ENCODE assay signal across 26 cellular contexts in genomic region chr6:78746457-78746856, GRCh38.
DNase-seq lines count a peak whose midpoint lies in the region; ATAC-seq, FAIRE-seq and TF ChIP-seq lines count a peak whose summit lies in the region.
"Had no signal": no experiment of that assay in that cellular context is flagged by ENCODE, and none has a peak within 500 bp of the region (broad histone marks: within the 10 kb centered on the region; RNA-seq: fewer than 3 reads in every experiment).

No MANE protein-coding gene starts in this region.

- no peaks in the 10 kb centered on the region for H3K79me2 ChIP-seq in astrocyte (ENCODE audit: insufficient read depth, low read length)
- H3K79me2 ChIP-seq: parathyroid adenoma had no signal

- H3K27ac Mint-ChIP-seq in HFFc6 (peak overlapping the region; percentile 72), astrocyte (ENCODE audit: unreplicated experiment) (no peak overlapping the region)
- H3K27ac Mint-ChIP-seq: activated CD4-positive, alpha-beta T cell treated with anti-CD3 and anti-CD28 coated beads, Interleukin-2, amount 10 ng/mL, durations not matched to agents 7 days and 5 days; activated naive CD4-positive, alpha-beta T cell treated with anti-CD3 and anti-CD28 coated beads, Interleukin-2, amount 10 ng/mL, durations not matched to agents 7 days and 5 days; activated T-helper 1 cell treated with anti-CD3 and anti-CD28 coated beads, Interleukin-12 subunit alpha, Interleukin-12 subunit beta, Interleukin-2, Interleukin-4 antibody, amounts not matched to agents 30 ng/mL and 10 ng/mL and 1 ng/mL, durations not matched to agents 14 hours and 24 hours and 36 hours; dendritic cell treated with granulocyte-macrophage colony-stimulating factor and Interleukin-4, amounts not matched to agents 40 ng/mL and 50 ng/mL, for 4 days had no signal

- H3K27me3 Mint-ChIP-seq in HFFc6 (ENCODE audit: insufficient read depth) (no peaks in the 10 kb centered on the region; the same call in none of the 2 replicates), astrocyte (ENCODE audit: low read depth, unreplicated experiment) (no peaks in the 10 kb centered on the region)
- H3K27me3 Mint-ChIP-seq: activated CD4-positive, alpha-beta T cell treated with anti-CD3 and anti-CD28 coated beads, Interleukin-2, amount 10 ng/mL, durations not matched to agents 7 days and 5 days; activated naive CD4-positive, alpha-beta T cell treated with anti-CD3 and anti-CD28 coated beads, Interleukin-2, amount 10 ng/mL, durations not matched to agents 7 days and 5 days; dendritic cell treated with granulocyte-macrophage colony-stimulating factor and Interleukin-4, amounts not matched to agents 40 ng/mL and 50 ng/mL, for 4 days had no signal

- peak; percentile 32 for FAIRE-seq in astrocyte (lab: Jason Lieb, UNC)
- FAIRE-seq: D721Med, endometrium, GM19239, HTR-8/SVneo, keratinocyte had no signal

- H3K27ac ChIP-seq in astrocyte (ENCODE audit: low read depth, low read length) (no peak overlapping the region), tibial artery (no peak overlapping the region), spleen (no peak overlapping the region)
- H3K27ac ChIP-seq: gastrocnemius medialis, parathyroid adenoma, WERI-Rb-1 had no signal

- H3K4me2 ChIP-seq in astrocyte (ENCODE audit: low read length): peak overlapping the region; percentile 29

- H3K4me3 ChIP-seq in AG04449 (ENCODE audit: low read depth, low read length) (no peak overlapping the region), astrocyte (ENCODE audit: insufficient read depth, low read depth, low read length) (no peak overlapping the region), tibial artery (no peak overlapping the region), spleen (no peak overlapping the region)
- H3K4me3 ChIP-seq: gastrocnemius medialis had no signal

- no peak for TF ChIP-seq POLR2A in spleen (IDR thresholded peaks at IDR 0.05)

- 77 to 93% (median 82%) methylated on average over 2 of the region's 2 CpGs for WGBS in spleen, 5 donors

- CTCF ChIA-PET in AG04449 (lab: Yijun Ruan, JAX): no interaction called here

- H3K36me3 Mint-ChIP-seq in HFFc6 (ENCODE audit: low read depth): peaks cover 10% of the 10 kb centered on the region; the same call in 1 of the 2 replicates
- no peaks in the 10 kb centered on the region for H3K36me3 Mint-ChIP-seq in astrocyte (ENCODE audit: low read depth, unreplicated experiment)
- H3K36me3 Mint-ChIP-seq: activated naive CD4-positive, alpha-beta T cell treated with anti-CD3 and anti-CD28 coated beads, Interleukin-2, amount 10 ng/mL, durations not matched to agents 7 days and 5 days had no signal

- TF ChIP-seq CTCF in AG04449 (IDR thresholded peaks at IDR 0.05; ENCODE audit: insufficient read depth, low read length, missing control alignments): no peak
- no peak for TF ChIP-seq CTCF in HFFc6 (IDR thresholded peaks at IDR 0.05)
- no peak for TF ChIP-seq CTCF in astrocyte (IDR thresholded peaks at IDR 0.05; ENCODE audit: insufficient read depth, low read depth, low read length)
- TF ChIP-seq CTCF in tibial artery (IDR thresholded peaks at IDR 0.05): no peak
- no peak for TF ChIP-seq CTCF in spleen (IDR thresholded peaks at IDR 0.05 in 8 of 11, conservative IDR thresholded peaks at IDR 0.05 in 3 of 11)

- H3K27me3 ChIP-seq in astrocyte (ENCODE audit: insufficient read depth, low read length) (no peaks in the 10 kb centered on the region), tibial artery (no peaks in the 10 kb centered on the region), spleen (replicated peaks in 1 of 7) (no peaks in the 10 kb centered on the region)
- H3K27me3 ChIP-seq: gastrocnemius medialis had no signal

- ATAC-seq in GM19351 (IDR thresholded peaks at IDR 0.05; ENCODE audit: unreplicated experiment): no peak
- ATAC-seq: gastrocnemius medialis; right cardiac atrium; stimulated activated naive CD8-positive, alpha-beta T cell treated with anti-CD3 and anti-CD28 coated beads, Interleukin-15, Interleukin-2, amounts not matched to agents 100 U/mL and 50 U/mL, for 24 hours had no signal

- no peaks in the 10 kb centered on the region for H4K20me1 ChIP-seq in astrocyte (ENCODE audit: insufficient read depth, low read length)

- intact Hi-C loops in tibial artery (cut with DNase I; ENCODE audit: low total_unique reads) (no loop called here), spleen (cut with DNase I; ENCODE audit: low total_unique reads) (no loop called here)

- H3K9me3 ChIP-seq in astrocyte (ENCODE audit: insufficient read depth, low read depth, low read length): no peaks in the 10 kb centered on the region
- peaks cover 3 to 19% (median 8%) of the 10 kb centered on the region in 3 donors for H3K9me3 ChIP-seq in tibial artery
- H3K9me3 ChIP-seq in spleen: peaks cover 16 to 72% (median 59%) of the 10 kb centered on the region in 8 donors

- H3K4me3 Mint-ChIP-seq in HFFc6 (peak overlapping the region; percentile 57; the same call in 1 of the 2 replicates), astrocyte (ENCODE audit: unreplicated experiment) (no peak overlapping the region)
- H3K4me3 Mint-ChIP-seq: activated CD4-positive, alpha-beta T cell treated with anti-CD3 and anti-CD28 coated beads, Interleukin-2, amount 10 ng/mL, durations not matched to agents 7 days and 5 days; activated naive CD4-positive, alpha-beta T cell treated with anti-CD3 and anti-CD28 coated beads, Interleukin-2, amount 10 ng/mL, durations not matched to agents 7 days and 5 days; activated T-helper 1 cell treated with anti-CD3 and anti-CD28 coated beads, Interleukin-12 subunit alpha, Interleukin-12 subunit beta, Interleukin-2, Interleukin-4 antibody, amounts not matched to agents 30 ng/mL and 10 ng/mL and 1 ng/mL, durations not matched to agents 14 hours and 24 hours and 36 hours; dendritic cell treated with granulocyte-macrophage colony-stimulating factor and Interleukin-4, amounts not matched to agents 40 ng/mL and 50 ng/mL, for 4 days had no signal

- H3K4me1 Mint-ChIP-seq in HFFc6 (ENCODE audit: low read depth): peaks cover 30% of the 10 kb centered on the region
- no peaks in the 10 kb centered on the region for H3K4me1 Mint-ChIP-seq in astrocyte (ENCODE audit: low read depth, unreplicated experiment)
- H3K4me1 Mint-ChIP-seq: activated CD4-positive, alpha-beta T cell treated with anti-CD3 and anti-CD28 coated beads, Interleukin-2, amount 10 ng/mL, durations not matched to agents 7 days and 5 days; activated naive CD4-positive, alpha-beta T cell treated with anti-CD3 and anti-CD28 coated beads, Interleukin-2, amount 10 ng/mL, durations not matched to agents 7 days and 5 days had no signal

- H3K36me3 ChIP-seq in astrocyte (ENCODE audit: insufficient read depth, low read length) (no peaks in the 10 kb centered on the region), tibial artery (no peaks in the 10 kb centered on the region), spleen (no peaks in the 10 kb centered on the region)
- H3K36me3 ChIP-seq: gastrocnemius medialis, WERI-Rb-1 had no signal

- POLR2A ChIA-PET in AG04449 (lab: Yijun Ruan, JAX): no interaction called here

- no peak overlapping the region for H2AFZ ChIP-seq in astrocyte (ENCODE audit: low read depth, low read length)
- H2AFZ ChIP-seq: parathyroid adenoma had no signal

- DNase-seq in AG04449 (ENCODE audit: low read depth, low spot score) (peak; percentile 5), HFFc6 (peak; percentile 62), astrocyte (ENCODE audit: low read depth) (peak; percentile 70), fibroblast of the conjunctiva (ENCODE audit: low read depth) (peak; percentile 50), tibial artery (no peak), spleen (no peak), GF-D8 (lab: John Stamatoyannopoulos, UW) (no peak)
- DNase-seq: activated CD4-positive, alpha-beta T cell treated with anti-CD3 and anti-CD28 coated beads, Interleukin-2, amount 10 ng/mL, durations not matched to agents 7 days and 5 days; activated naive CD4-positive, alpha-beta T cell treated with anti-CD3 and anti-CD28 coated beads, Interleukin-2, amount 10 ng/mL, durations not matched to agents 7 days and 5 days; caudate nucleus; gastrocnemius medialis; NCI-H1930; NCI-H2227 treated with DMSO at 0.1 percent for 48 hours; NCI-H69; right cardiac atrium; stimulated activated naive CD8-positive, alpha-beta T cell treated with anti-CD3 and anti-CD28 coated beads, Interleukin-15, Interleukin-2, amounts not matched to agents 100 U/mL and 50 U/mL, for 24 hours; WERI-Rb-1 had no signal

- H3K9me3 Mint-ChIP-seq in HFFc6 (peaks cover 23% of the 10 kb centered on the region), astrocyte (ENCODE audit: unreplicated experiment) (peaks cover 11% of the 10 kb centered on the region)

- H3K4me1 ChIP-seq in astrocyte (ENCODE audit: insufficient read depth, low read length) (no peaks in the 10 kb centered on the region), tibial artery (no peaks in the 10 kb centered on the region), spleen (no peaks in the 10 kb centered on the region)
- H3K4me1 ChIP-seq: gastrocnemius medialis, parathyroid adenoma had no signal

- no peak overlapping the region for H3K9ac ChIP-seq in astrocyte (ENCODE audit: low read length)
- H3K9ac ChIP-seq: parathyroid adenoma had no signal

Comparison
In these comparisons a context has a peak if more than half of its experiments do, and no peak if none do; other contexts are left out.
1. DNase-seq: peak in AG04449 (single experiment), HFFc6 (single experiment), astrocyte (single experiment) and fibroblast of the conjunctiva (single experiment); none in tibial artery (0 of 2), spleen (single experiment) and GF-D8 (single experiment).